Comparison of ENCODE assay signal across 27 cellular contexts in the genomic region with DNA sequence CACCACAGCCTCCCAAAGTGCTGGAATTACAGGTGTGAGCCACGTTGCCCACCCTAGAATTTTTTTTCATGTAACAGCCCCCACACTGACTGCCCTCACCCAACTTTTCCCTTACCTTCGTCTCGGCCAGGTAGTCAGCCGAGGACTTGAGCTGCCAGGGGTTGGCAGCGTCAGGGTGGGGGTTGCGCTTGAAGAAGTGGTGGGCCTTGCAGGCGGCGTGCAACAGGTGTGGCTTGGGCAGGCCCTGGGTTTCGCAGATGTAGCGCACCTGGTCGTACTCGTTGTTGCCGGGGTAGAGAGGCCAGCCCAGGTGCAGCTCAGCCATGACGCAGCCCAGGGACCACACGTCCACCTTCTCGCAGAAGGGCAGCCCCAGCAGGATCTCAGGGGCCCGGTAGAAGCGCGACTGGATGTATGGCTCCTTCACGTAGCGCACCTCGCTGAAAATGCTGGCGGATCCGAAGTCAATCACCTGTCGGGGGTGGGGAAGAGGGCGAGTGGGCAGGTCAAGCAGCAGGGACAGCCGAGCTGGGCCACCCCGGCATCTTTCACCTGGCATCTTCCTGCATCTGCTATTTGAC. TPM values are rescaled to one million over a fixed set of nuclear protein-coding genes. Genes with fewer than 3 reads are reported as not detected.
"Had no signal": no experiment of that assay in that cellular context is flagged by ENCODE, and none has a peak within 500 bp of the region (broad histone marks: within the 10 kb centered on the region; RNA-seq: fewer than 3 reads in every experiment).

No MANE protein-coding gene starts in this region.

- H3K9me3 ChIP-seq: ascending aorta, body of pancreas, MG63, Peyer's patch had no signal

- H3K9me3 Mint-ChIP-seq: activated CD4-positive, alpha-beta memory T cell treated with anti-CD3 and anti-CD28 coated beads for 36 hours; activated CD4-positive, alpha-beta T cell treated with anti-CD3 and anti-CD28 coated beads, Interleukin-2, amount 10 ng/mL, durations not matched to agents 7 days and 5 days; activated naive CD4-positive, alpha-beta T cell treated with anti-CD3 and anti-CD28 coated beads, Interleukin-2, amount 50 U/mL, for 72 hours; activated naive CD8-positive, alpha-beta T cell treated with anti-CD3 and anti-CD28 coated beads, Interleukin-2, amount 50 U/mL, for 24 hours; activated T-cell treated with anti-CD3 and anti-CD28 coated beads, Interleukin-2, amount 50 U/mL, for 4 hours had no signal

- DNase-seq: activated CD4-positive, alpha-beta memory T cell treated with anti-CD3 and anti-CD28 coated beads for 36 hours; activated CD4-positive, alpha-beta T cell treated with anti-CD3 and anti-CD28 coated beads, Interleukin-2, amount 10 ng/mL, durations not matched to agents 7 days and 5 days; activated CD4-positive, CD25-positive, alpha-beta regulatory T cell; activated CD8-positive, alpha-beta memory T cell treated with anti-CD3 and anti-CD28 coated beads for 24 hours; activated effector memory CD4-positive, alpha-beta T cell treated with anti-CD3 and anti-CD28 coated beads, Interleukin-2, amount 50 U/mL, for 16 hours; activated naive CD4-positive, alpha-beta T cell treated with Interleukin-2 at 50 U/mL for 16 hours; activated naive CD8-positive, alpha-beta T cell treated with anti-CD3 and anti-CD28 coated beads, Interleukin-2, amount 50 U/mL, for 24 hours; activated T-cell treated with anti-CD3 and anti-CD28 coated beads, Interleukin-2, amount 50 U/mL, for 4 hours; amniotic stem cell; body of pancreas; central memory CD4-positive, alpha-beta T cell; MG63; NCI-H1105 treated with DMSO at 0.1 percent for 48 hours; NCI-H1436 treated with DMSO at 0.1 percent for 48 hours; NCI-H1930; NCI-H2107; NCI-H446; NCI-H526; NCI-H774; NK-92 treated with Interleukin-12 subunit alpha and Interleukin-12 subunit beta, amount 100 ng/mL, for 24 hours; Peyer's patch; SHP77 treated with DMSO at 0.1 percent for 48 hours; T-helper 2 cell; T1000 had no signal

- H3K4me1 Mint-ChIP-seq: activated CD4-positive, alpha-beta T cell treated with anti-CD3 and anti-CD28 coated beads, Interleukin-2, amount 10 ng/mL, durations not matched to agents 7 days and 5 days; activated naive CD8-positive, alpha-beta T cell treated with anti-CD3 and anti-CD28 coated beads, Interleukin-2, amount 50 U/mL, for 24 hours had no signal

- H3K27me3 ChIP-seq: ascending aorta, body of pancreas, MG63, Peyer's patch had no signal

- H3K4me3 ChIP-seq: ascending aorta, body of pancreas, MG63, Peyer's patch had no signal

- H3K27me3 Mint-ChIP-seq: activated CD4-positive, alpha-beta memory T cell treated with anti-CD3 and anti-CD28 coated beads for 36 hours; activated naive CD8-positive, alpha-beta T cell treated with anti-CD3 and anti-CD28 coated beads, Interleukin-2, amount 50 U/mL, for 24 hours had no signal

- H3K36me3 Mint-ChIP-seq: activated CD4-positive, alpha-beta memory T cell treated with anti-CD3 and anti-CD28 coated beads for 36 hours; activated naive CD4-positive, alpha-beta T cell treated with anti-CD3 and anti-CD28 coated beads, Interleukin-2, amount 50 U/mL, for 72 hours had no signal

- ATAC-seq: activated naive CD4-positive, alpha-beta T cell treated with anti-CD3 and anti-CD28 coated beads, Interleukin-2, amount 50 U/mL, for 72 hours; activated naive CD8-positive, alpha-beta T cell treated with anti-CD3 and anti-CD28 coated beads, Interleukin-2, amount 50 U/mL, for 24 hours; activated T-cell treated with anti-CD3 and anti-CD28 coated beads, Interleukin-2, amount 50 U/mL, for 4 hours; body of pancreas had no signal

- H3K4me1 ChIP-seq: ascending aorta, body of pancreas, Peyer's patch had no signal

- H3K4me3 Mint-ChIP-seq: activated CD4-positive, alpha-beta memory T cell treated with anti-CD3 and anti-CD28 coated beads for 36 hours; activated CD4-positive, alpha-beta T cell treated with anti-CD3 and anti-CD28 coated beads, Interleukin-2, amount 10 ng/mL, durations not matched to agents 7 days and 5 days; activated naive CD8-positive, alpha-beta T cell treated with anti-CD3 and anti-CD28 coated beads, Interleukin-2, amount 50 U/mL, for 24 hours; activated T-cell treated with anti-CD3 and anti-CD28 coated beads, Interleukin-2, amount 50 U/mL, for 4 hours had no signal

- H3K27ac ChIP-seq: ascending aorta, body of pancreas, Peyer's patch, VCaP had no signal

- H3K27ac Mint-ChIP-seq: activated CD4-positive, alpha-beta memory T cell treated with anti-CD3 and anti-CD28 coated beads for 36 hours; activated CD4-positive, alpha-beta T cell treated with anti-CD3 and anti-CD28 coated beads, Interleukin-2, amount 10 ng/mL, durations not matched to agents 7 days and 5 days; activated naive CD8-positive, alpha-beta T cell treated with anti-CD3 and anti-CD28 coated beads, Interleukin-2, amount 50 U/mL, for 24 hours had no signal

- H3K36me3 ChIP-seq: MG63 had no signal

RNA-seq across cellular contexts. Expression of a gene that starts 6.2 kb away (rescaled TPM):
- total RNA-seq: activated CD4-positive, alpha-beta memory T cell treated with anti-CD3 and anti-CD28 coated beads for 36 hours; activated CD4-positive, alpha-beta T cell treated with anti-CD3 and anti-CD28 coated beads, Interleukin-2, amount 10 ng/mL, durations not matched to agents 7 days and 5 days; activated naive CD4-positive, alpha-beta T cell treated with anti-CD3 and anti-CD28 coated beads, Interleukin-2, amount 50 U/mL, for 72 hours; ascending aorta; body of pancreas; Peyer's patch had no signal
